23 cellular contexts compared by ENCODE assay signal in the genomic region with DNA sequence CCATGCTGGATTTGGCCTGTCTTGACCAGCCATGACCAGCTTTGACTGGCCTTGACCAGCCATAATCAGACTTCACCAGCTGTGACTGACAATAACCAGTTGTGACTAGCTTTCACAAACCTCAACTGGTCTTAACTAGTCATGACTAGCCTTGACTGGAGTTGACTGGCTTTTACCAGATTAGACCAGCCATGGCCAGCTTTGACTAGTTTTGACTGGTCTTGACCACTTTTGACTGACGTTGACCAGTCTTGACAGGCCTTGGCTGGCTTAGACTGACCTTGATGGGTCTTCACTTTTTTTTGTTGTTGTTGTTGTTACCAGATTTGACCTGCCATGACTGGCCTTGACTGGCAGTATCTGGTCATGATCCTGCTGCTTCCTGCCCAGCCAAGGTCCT.
"Had no signal": no experiment of that assay in that cellular context is flagged by ENCODE, and none has a peak within 500 bp of the region (broad histone marks: within the 10 kb centered on the region; RNA-seq: fewer than 3 reads in every experiment).

No MANE protein-coding gene starts in this region.

- H3K27me3 Mint-ChIP-seq: naive B cell had no signal

- H2AFZ ChIP-seq: hepatocyte had no signal

- H3K9me3 Mint-ChIP-seq: type B pancreatic cell had no signal

- H3K36me3 ChIP-seq: esophagus squamous epithelium, gastroesophageal sphincter, neutrophil, spleen, suprapubic skin, thyroid gland had no signal

- H3K79me2 ChIP-seq: hepatocyte had no signal

- H3K4me3 ChIP-seq: esophagus squamous epithelium, gastroesophageal sphincter, hepatocyte, lung, psoas muscle, spleen, suprapubic skin, thyroid gland had no signal

- H3K27ac Mint-ChIP-seq: nephron, type B pancreatic cell had no signal

- H3K9me3 ChIP-seq: esophagus squamous epithelium, gastroesophageal sphincter, neutrophil, psoas muscle, spleen, suprapubic skin, thyroid gland had no signal

- H3K4me3 Mint-ChIP-seq: nephron, type B pancreatic cell had no signal

- H3K27me3 ChIP-seq: esophagus squamous epithelium, gastroesophageal sphincter, hepatocyte, neutrophil, spleen, suprapubic skin, thyroid gland had no signal

- FAIRE-seq: urothelium cell line had no signal

- ATAC-seq: gastroesophageal sphincter, left colon, left ventricle myocardium superior, psoas muscle, sciatic nerve had no signal

- H3K36me3 Mint-ChIP-seq: naive B cell, type B pancreatic cell had no signal

- H3K4me1 ChIP-seq: esophagus squamous epithelium, gastroesophageal sphincter, psoas muscle, suprapubic skin, thyroid gland had no signal

- DNase-seq: effector memory CD4-positive, alpha-beta T cell; esophagus squamous epithelium; foreskin fibroblast; left colon; left ventricle myocardium superior; mesenchymal stem cell; naive B cell; psoas muscle; retina; spleen; stimulated activated CD4-positive, alpha-beta T cell treated with anti-CD3 and anti-CD28 coated beads, Interleukin-2, amount 100 ng/mL, for 24 hours; stimulated activated CD4-positive, alpha-beta T cell treated with anti-CD3 and anti-CD28 coated beads, Interleukin-4, amount 100 ng/mL, for 4 hours; stimulated activated naive CD4-positive, alpha-beta T cell; thyroid gland had no signal

- H3K4me2 ChIP-seq: hepatocyte had no signal

- H3K27ac ChIP-seq: esophagus squamous epithelium, gastroesophageal sphincter, hepatocyte, neutrophil, psoas muscle, spleen, suprapubic skin, thyroid gland had no signal
